ENCODE assay signal across 1 cellular context in the genomic region with DNA sequence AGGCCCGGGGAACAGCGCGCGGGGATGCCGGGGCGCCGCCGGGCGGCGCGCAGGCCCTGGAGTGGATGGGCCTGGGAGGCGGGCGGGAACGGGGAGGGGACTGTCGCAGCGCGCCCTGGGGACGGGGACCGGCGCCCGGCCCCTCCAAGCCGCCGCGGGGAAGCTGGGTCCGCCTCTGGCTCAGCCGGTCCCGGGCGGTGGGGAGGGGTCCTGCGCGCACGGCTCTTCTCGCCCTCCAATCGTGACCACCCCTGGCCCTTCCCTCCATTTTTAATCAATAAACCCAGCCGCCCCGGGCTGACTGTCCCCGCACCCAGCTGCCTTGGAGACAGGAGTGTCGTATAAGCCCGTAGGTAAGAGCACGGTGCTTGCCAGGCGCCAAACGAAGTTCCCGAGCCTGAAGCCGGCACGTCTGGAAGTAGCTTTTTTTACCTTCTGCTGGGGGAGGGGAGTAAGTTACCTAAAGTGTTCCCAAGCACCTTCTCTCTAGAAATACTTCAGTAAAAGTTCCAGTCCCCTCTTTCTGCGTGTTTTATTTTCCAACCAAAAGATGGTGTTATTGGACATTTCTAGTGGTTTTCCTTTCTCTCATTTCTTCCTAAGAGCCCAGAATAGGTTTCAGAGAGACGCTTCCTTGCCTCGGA.
A peak's percentile ranks its signal among the peaks of the same experiment; 100 is the strongest.
TF ChIP-seq lines count a peak whose summit lies in the region.

No MANE protein-coding gene starts in this region.

TF ChIP-seq in H1, 55 proteins besides CTCF, POLR2A, EP300 and RAD21 (continued from another document):
- TF ChIP-seq, protein P1, sequence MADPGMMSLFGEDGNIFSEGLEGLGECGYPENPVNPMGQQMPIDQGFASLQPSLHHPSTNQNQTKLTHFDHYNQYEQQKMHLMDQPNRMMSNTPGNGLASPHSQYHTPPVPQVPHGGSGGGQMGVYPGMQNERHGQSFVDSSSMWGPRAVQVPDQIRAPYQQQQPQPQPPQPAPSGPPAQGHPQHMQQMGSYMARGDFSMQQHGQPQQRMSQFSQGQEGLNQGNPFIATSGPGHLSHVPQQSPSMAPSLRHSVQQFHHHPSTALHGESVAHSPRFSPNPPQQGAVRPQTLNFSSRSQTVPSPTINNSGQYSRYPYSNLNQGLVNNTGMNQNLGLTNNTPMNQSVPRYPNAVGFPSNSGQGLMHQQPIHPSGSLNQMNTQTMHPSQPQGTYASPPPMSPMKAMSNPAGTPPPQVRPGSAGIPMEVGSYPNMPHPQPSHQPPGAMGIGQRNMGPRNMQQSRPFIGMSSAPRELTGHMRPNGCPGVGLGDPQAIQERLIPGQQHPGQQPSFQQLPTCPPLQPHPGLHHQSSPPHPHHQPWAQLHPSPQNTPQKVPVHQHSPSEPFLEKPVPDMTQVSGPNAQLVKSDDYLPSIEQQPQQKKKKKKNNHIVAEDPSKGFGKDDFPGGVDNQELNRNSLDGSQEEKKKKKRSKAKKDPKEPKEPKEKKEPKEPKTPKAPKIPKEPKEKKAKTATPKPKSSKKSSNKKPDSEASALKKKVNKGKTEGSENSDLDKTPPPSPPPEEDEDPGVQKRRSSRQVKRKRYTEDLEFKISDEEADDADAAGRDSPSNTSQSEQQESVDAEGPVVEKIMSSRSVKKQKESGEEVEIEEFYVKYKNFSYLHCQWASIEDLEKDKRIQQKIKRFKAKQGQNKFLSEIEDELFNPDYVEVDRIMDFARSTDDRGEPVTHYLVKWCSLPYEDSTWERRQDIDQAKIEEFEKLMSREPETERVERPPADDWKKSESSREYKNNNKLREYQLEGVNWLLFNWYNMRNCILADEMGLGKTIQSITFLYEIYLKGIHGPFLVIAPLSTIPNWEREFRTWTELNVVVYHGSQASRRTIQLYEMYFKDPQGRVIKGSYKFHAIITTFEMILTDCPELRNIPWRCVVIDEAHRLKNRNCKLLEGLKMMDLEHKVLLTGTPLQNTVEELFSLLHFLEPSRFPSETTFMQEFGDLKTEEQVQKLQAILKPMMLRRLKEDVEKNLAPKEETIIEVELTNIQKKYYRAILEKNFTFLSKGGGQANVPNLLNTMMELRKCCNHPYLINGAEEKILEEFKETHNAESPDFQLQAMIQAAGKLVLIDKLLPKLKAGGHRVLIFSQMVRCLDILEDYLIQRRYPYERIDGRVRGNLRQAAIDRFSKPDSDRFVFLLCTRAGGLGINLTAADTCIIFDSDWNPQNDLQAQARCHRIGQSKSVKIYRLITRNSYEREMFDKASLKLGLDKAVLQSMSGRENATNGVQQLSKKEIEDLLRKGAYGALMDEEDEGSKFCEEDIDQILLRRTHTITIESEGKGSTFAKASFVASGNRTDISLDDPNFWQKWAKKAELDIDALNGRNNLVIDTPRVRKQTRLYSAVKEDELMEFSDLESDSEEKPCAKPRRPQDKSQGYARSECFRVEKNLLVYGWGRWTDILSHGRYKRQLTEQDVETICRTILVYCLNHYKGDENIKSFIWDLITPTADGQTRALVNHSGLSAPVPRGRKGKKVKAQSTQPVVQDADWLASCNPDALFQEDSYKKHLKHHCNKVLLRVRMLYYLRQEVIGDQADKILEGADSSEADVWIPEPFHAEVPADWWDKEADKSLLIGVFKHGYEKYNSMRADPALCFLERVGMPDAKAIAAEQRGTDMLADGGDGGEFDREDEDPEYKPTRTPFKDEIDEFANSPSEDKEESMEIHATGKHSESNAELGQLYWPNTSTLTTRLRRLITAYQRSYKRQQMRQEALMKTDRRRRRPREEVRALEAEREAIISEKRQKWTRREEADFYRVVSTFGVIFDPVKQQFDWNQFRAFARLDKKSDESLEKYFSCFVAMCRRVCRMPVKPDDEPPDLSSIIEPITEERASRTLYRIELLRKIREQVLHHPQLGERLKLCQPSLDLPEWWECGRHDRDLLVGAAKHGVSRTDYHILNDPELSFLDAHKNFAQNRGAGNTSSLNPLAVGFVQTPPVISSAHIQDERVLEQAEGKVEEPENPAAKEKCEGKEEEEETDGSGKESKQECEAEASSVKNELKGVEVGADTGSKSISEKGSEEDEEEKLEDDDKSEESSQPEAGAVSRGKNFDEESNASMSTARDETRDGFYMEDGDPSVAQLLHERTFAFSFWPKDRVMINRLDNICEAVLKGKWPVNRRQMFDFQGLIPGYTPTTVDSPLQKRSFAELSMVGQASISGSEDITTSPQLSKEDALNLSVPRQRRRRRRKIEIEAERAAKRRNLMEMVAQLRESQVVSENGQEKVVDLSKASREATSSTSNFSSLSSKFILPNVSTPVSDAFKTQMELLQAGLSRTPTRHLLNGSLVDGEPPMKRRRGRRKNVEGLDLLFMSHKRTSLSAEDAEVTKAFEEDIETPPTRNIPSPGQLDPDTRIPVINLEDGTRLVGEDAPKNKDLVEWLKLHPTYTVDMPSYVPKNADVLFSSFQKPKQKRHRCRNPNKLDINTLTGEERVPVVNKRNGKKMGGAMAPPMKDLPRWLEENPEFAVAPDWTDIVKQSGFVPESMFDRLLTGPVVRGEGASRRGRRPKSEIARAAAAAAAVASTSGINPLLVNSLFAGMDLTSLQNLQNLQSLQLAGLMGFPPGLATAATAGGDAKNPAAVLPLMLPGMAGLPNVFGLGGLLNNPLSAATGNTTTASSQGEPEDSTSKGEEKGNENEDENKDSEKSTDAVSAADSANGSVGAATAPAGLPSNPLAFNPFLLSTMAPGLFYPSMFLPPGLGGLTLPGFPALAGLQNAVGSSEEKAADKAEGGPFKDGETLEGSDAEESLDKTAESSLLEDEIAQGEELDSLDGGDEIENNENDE (IDR thresholded peaks at IDR 0.05; ENCODE audit: insufficient replicate concordance, low read length): no peak
- TF ChIP-seq ZNF274 (IDR thresholded peaks at IDR 0.05; ENCODE audit: borderline replicate concordance, extremely low read depth, low read length) (no peak), RNF2 (IDR thresholded peaks at IDR 0.05; ENCODE audit: borderline replicate concordance, low read depth, low read length, missing control alignments, poor library complexity, severe bottlenecking) (no peak), TBP (IDR thresholded peaks at IDR 0.05; ENCODE audit: low read depth, low read length) (0 out of 2 replicates have a peak, but pooled peaks have one; percentile 25), KDM4A (IDR thresholded peaks at IDR 0.05; ENCODE audit: low read depth, low read length, severe bottlenecking) (peak; percentile 58), NANOG (IDR thresholded peaks at IDR 0.05; ENCODE audit: insufficient read depth, low read depth, low read length, poor library complexity, severe bottlenecking) (no peak), GABPA (IDR thresholded peaks at IDR 0.05; ENCODE audit: borderline replicate concordance, insufficient read depth, low read length) (no peak), SIX5 (IDR thresholded peaks at IDR 0.05; ENCODE audit: low read depth, low read length) (no peak), TEAD4 (IDR thresholded peaks at IDR 0.05; ENCODE audit: low read depth, low read length) (no peak), E2F6 (IDR thresholded peaks at IDR 0.05) (peak; percentile 70; the same call in 1 of the 2 replicates), TAF1 (IDR thresholded peaks at IDR 0.05; ENCODE audit: low read depth, low read length) (no peak; the same call in none of the 2 replicates), BACH1 (IDR thresholded peaks at IDR 0.05; ENCODE audit: low read length) (no peak), CBX8 (IDR thresholded peaks at IDR 0.05; ENCODE audit: borderline replicate concordance, low read depth, low read length) (no peak), RBBP5 (IDR thresholded peaks at IDR 0.05; ENCODE audit: borderline replicate concordance, low read depth, low read length) (peak; percentile 10; the same call in 1 of the 2 replicates), CEBPB (IDR thresholded peaks at IDR 0.05; ENCODE audit: low read depth, low read length) (no peak), JUN (IDR thresholded peaks at IDR 0.05; ENCODE audit: low read depth, low read length) (no peak), SP2 (IDR thresholded peaks at IDR 0.05; ENCODE audit: low read length) (no peak), RFX5 (IDR thresholded peaks at IDR 0.05; ENCODE audit: borderline replicate concordance, low read depth, low read length) (no peak), MAFK (IDR thresholded peaks at IDR 0.05; ENCODE audit: low read depth, low read length) (no peak), KDM1A (IDR thresholded peaks at IDR 0.05; ENCODE audit: borderline replicate concordance, low read length) (no peak), KDM5A (IDR thresholded peaks at IDR 0.05; ENCODE audit: low read length) (no peak), EZH2 (IDR thresholded peaks at IDR 0.05; ENCODE audit: low read depth, low read length, severe bottlenecking) (peak; percentile 17), POLR2AphosphoS5 (IDR thresholded peaks at IDR 0.05; ENCODE audit: low read depth, low read length) (peak; percentile 68; the same call in 1 of the 2 replicates), BRCA1 (IDR thresholded peaks at IDR 0.05; ENCODE audit: low read depth, low read length) (no peak), SAP30 (IDR thresholded peaks at IDR 0.05; ENCODE audit: insufficient read depth, insufficient replicate concordance, low read length) (no peak), USF2 (IDR thresholded peaks at IDR 0.05; ENCODE audit: low read length) (no peak), SP1 (IDR thresholded peaks at IDR 0.05; ENCODE audit: low read depth, low read length) (no peak), JUND (IDR thresholded peaks at IDR 0.05; ENCODE audit: low read length) (no peak), CHD1 (IDR thresholded peaks at IDR 0.05; ENCODE audit: low read depth, low read length) (no peak), CTBP2 (IDR thresholded peaks at IDR 0.05; ENCODE audit: borderline replicate concordance, insufficient read depth, insufficient read length, low read length) (no peak), SUZ12 (IDR thresholded peaks at IDR 0.05; ENCODE audit: low read length) (no peak), SIN3A (conservative IDR thresholded peaks at IDR 0.05 in 1 of 2, IDR thresholded peaks at IDR 0.05 in 1 of 2; ENCODE audit: low read depth in 1 of 2, low read length in 2 of 2) (no peak; a peak in 1 of 4 replicates), TCF12 (IDR thresholded peaks at IDR 0.05; ENCODE audit: low read depth, low read length) (no peak), SP4 (IDR thresholded peaks at IDR 0.05; ENCODE audit: low read length) (no peak), RXRA (IDR thresholded peaks at IDR 0.05; ENCODE audit: insufficient read depth, low read depth, low read length) (no peak), HDAC2 (IDR thresholded peaks at IDR 0.05; ENCODE audit: borderline replicate concordance in 1 of 2, low read depth in 2 of 2, low read length in 2 of 2) (no peak), BCL11A (IDR thresholded peaks at IDR 0.05; ENCODE audit: low read depth in 2 of 2, low read length in 2 of 2) (no peak), CHD2 (IDR thresholded peaks at IDR 0.05; ENCODE audit: low read length) (no peak), SRF (IDR thresholded peaks at IDR 0.05; ENCODE audit: low read depth, low read length) (no peak), SIRT6 (IDR thresholded peaks at IDR 0.05; ENCODE audit: low read length) (no peak), CBX5 (IDR thresholded peaks at IDR 0.05; ENCODE audit: low read depth, low read length) (no peak), POU5F1 (IDR thresholded peaks at IDR 0.05; ENCODE audit: low read depth, low read length) (no peak), GTF2F1 (IDR thresholded peaks at IDR 0.05; ENCODE audit: borderline replicate concordance, low read depth, low read length) (no peak), HDAC6 (IDR thresholded peaks at IDR 0.05; ENCODE audit: low read depth, low read length) (no peak), CREB1 (IDR thresholded peaks at IDR 0.05) (no peak), PHF8 (conservative IDR thresholded peaks at IDR 0.05; ENCODE audit: low read depth, low read length) (peak; percentile 40; the same call in 1 of the 2 replicates), ASH2L (IDR thresholded peaks at IDR 0.05; ENCODE audit: low read length) (peak; percentile 54), EGR1 (IDR thresholded peaks at IDR 0.05; ENCODE audit: borderline replicate concordance, low read depth, low read length) (no peak), FOSL1 (IDR thresholded peaks at IDR 0.05; ENCODE audit: insufficient read depth, low read depth, low read length) (no peak), YY1 (IDR thresholded peaks at IDR 0.05; ENCODE audit: low read depth, low read length) (peak; percentile 52; the same call in 1 of the 2 replicates)
- TF ChIP-seq, protein P2, sequence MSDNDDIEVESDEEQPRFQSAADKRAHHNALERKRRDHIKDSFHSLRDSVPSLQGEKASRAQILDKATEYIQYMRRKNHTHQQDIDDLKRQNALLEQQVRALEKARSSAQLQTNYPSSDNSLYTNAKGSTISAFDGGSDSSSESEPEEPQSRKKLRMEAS (IDR thresholded peaks at IDR 0.05): peak; percentile 9; the same call in 1 of the 2 replicates
- TF ChIP-seq, protein P3, sequence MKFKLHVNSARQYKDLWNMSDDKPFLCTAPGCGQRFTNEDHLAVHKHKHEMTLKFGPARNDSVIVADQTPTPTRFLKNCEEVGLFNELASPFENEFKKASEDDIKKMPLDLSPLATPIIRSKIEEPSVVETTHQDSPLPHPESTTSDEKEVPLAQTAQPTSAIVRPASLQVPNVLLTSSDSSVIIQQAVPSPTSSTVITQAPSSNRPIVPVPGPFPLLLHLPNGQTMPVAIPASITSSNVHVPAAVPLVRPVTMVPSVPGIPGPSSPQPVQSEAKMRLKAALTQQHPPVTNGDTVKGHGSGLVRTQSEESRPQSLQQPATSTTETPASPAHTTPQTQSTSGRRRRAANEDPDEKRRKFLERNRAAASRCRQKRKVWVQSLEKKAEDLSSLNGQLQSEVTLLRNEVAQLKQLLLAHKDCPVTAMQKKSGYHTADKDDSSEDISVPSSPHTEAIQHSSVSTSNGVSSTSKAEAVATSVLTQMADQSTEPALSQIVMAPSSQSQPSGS (IDR thresholded peaks at IDR 0.05; ENCODE audit: low read length): no peak
- TF ChIP-seq, protein P4, sequence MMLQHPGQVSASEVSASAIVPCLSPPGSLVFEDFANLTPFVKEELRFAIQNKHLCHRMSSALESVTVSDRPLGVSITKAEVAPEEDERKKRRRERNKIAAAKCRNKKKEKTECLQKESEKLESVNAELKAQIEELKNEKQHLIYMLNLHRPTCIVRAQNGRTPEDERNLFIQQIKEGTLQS (IDR thresholded peaks at IDR 0.05; ENCODE audit: insufficient read depth, low read depth, low read length): no peak
TF ChIP-seq in H1: peak in this region for 10.
